Comparison of ENCODE assay signal across 18 cellular contexts in the genomic region with DNA sequence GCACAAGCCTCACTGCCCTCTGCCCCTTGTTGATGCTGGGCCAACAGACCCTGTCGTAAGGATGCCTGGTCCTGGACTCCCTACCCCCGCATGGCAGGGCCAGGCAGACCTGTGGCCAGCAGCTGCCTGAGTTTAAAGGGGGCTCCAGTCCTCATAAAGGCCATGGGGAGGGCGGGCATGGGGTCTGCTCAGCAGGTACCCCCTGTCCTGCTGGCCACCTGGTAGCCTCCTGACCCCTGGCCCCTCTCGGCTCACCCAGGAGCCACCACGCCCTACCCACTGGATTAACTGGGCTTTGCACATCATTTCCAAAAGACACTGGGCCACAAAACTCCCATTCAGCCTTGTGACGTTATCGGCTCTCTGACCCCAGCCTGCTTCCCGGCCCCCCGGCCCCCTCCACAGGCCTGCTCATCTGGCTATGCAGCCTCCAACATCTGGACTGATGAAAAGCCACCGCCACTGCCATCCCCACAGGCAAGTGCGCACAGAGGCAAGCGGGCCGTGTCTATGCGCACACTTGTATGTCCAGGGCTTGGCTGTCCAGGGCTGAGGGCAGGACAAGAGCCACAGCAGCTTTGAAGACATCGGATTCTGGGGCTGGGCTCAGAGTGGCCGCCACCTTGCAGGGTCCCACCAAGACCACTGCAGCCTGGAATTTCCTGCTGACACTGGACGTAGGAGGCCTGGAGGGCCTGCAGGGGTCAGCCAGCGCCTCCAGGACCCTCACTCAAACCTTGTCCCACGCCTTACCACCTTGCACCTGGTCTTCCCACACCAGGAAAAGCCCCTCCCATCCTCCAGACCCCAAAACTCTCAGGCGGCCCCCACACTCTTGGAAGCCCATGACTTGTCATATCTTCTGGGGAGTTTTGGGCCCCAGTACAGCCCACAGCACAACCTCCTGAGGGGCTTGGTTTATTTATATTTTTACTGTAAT. TPM values are rescaled to one million over a fixed set of nuclear protein-coding genes. Genes with fewer than 3 reads are reported as not detected.
DNase-seq lines count a peak whose midpoint lies in the region; ATAC-seq and TF ChIP-seq lines count a peak whose summit lies in the region.
"Had no signal": no experiment of that assay in that cellular context is flagged by ENCODE, and none has a peak within 500 bp of the region (broad histone marks: within the 10 kb centered on the region; RNA-seq: fewer than 3 reads in every experiment).

No MANE protein-coding gene starts in this region.

- no peak overlapping the region for H3K27ac ChIP-seq in RWPE2 (ENCODE audit: poor library complexity, severe bottlenecking)
- no peak overlapping the region for H3K27ac ChIP-seq in suprapubic skin
- H3K27ac ChIP-seq: adrenal gland, body of pancreas, parathyroid adenoma had no signal

- H3K9me3 ChIP-seq in RWPE2 (ENCODE audit: severe bottlenecking) (no peaks in the 10 kb centered on the region), suprapubic skin (no peaks in the 10 kb centered on the region)
- H3K9me3 ChIP-seq: adrenal gland, body of pancreas had no signal

- no peak for TF ChIP-seq CTCF in RWPE2 (IDR thresholded peaks at IDR 0.05; ENCODE audit: poor library complexity, severe bottlenecking)
- no peak for TF ChIP-seq CTCF in suprapubic skin (IDR thresholded peaks at IDR 0.05)

- no peak for ATAC-seq in activated T-cell treated with anti-CD3 and anti-CD28 coated beads, Interleukin-2, amount 50 U/mL, for 4 hours
- ATAC-seq in RWPE2 (ENCODE audit: low read depth): no peak
- ATAC-seq: body of pancreas had no signal

- peaks cover 9% of the 10 kb centered on the region for H3K4me1 Mint-ChIP-seq in activated T-cell treated with anti-CD3 and anti-CD28 coated beads, Interleukin-2, amount 50 U/mL, for 4 hours (ENCODE audit: low read depth)
- H3K4me1 Mint-ChIP-seq: neural crest cell had no signal

- H3K27me3 ChIP-seq in RWPE2 (ENCODE audit: insufficient read depth, poor library complexity, severe bottlenecking) (no peaks in the 10 kb centered on the region), suprapubic skin (peaks cover 23% of the 10 kb centered on the region)
- H3K27me3 ChIP-seq: body of pancreas had no signal

- TF ChIP-seq EP300 in suprapubic skin (IDR thresholded peaks at IDR 0.05): no peak

- DNase-seq in activated T-cell treated with anti-CD3 and anti-CD28 coated beads, Interleukin-2, amount 50 U/mL, for 48 hours: peak; percentile 14 to 16
- DNase-seq in activated T-cell treated with anti-CD3 and anti-CD28 coated beads, Interleukin-2, amount 50 U/mL, for 4 hours: no peak
- peak; percentile 42 for DNase-seq in RWPE2 (ENCODE audit: low spot score)
- peak; percentile 84 for DNase-seq in mesenteric fat pad (ENCODE audit: low spot score)
- DNase-seq in suprapubic skin (ENCODE audit: low spot score in 2 of 2): peak; percentile 55 to 75
- DNase-seq in stimulated activated naive CD4-positive, alpha-beta T cell treated with Interleukin-2 at 50 U/mL for 16 hours (lab: John Stamatoyannopoulos, UW): no peak
- no peak for DNase-seq in NCI-H2196 (lab: John Stamatoyannopoulos, UW; ENCODE audit: unreplicated experiment)
- no peak for DNase-seq in NCI-H1436 (lab: John Stamatoyannopoulos, UW)
- DNase-seq: activated CD4-positive, alpha-beta T cell treated with anti-CD3 and anti-CD28 coated beads for 4 hours; GF-D8; kidney glomerular epithelial cell; SIG-M5; stimulated activated CD4-positive, alpha-beta T cell treated with anti-CD3 and anti-CD28 coated beads, Interleukin-12 subunit alpha, Interleukin-12 subunit beta, amount 100 ng/mL, for 4 hours had no signal

- H3K27me3 Mint-ChIP-seq in activated T-cell treated with anti-CD3 and anti-CD28 coated beads, Interleukin-2, amount 50 U/mL, for 4 hours (ENCODE audit: low read depth): peaks cover 5% of the 10 kb centered on the region

- WGBS in suprapubic skin: 93% methylated on average over 16 of the region's 20 CpGs

- peaks cover 7% of the 10 kb centered on the region for H3K4me1 ChIP-seq in RWPE2 (ENCODE audit: insufficient read depth, poor library complexity, severe bottlenecking)
- H3K4me1 ChIP-seq in suprapubic skin: peaks cover 27% of the 10 kb centered on the region
- H3K4me1 ChIP-seq: adrenal gland, parathyroid adenoma had no signal

- H3K4me3 Mint-ChIP-seq in activated T-cell treated with anti-CD3 and anti-CD28 coated beads, Interleukin-2, amount 50 U/mL, for 4 hours: no peak overlapping the region
- H3K4me3 Mint-ChIP-seq: neural crest cell had no signal

- H3K9me3 Mint-ChIP-seq in activated T-cell treated with anti-CD3 and anti-CD28 coated beads, Interleukin-2, amount 50 U/mL, for 4 hours: no peaks in the 10 kb centered on the region
- H3K9me3 Mint-ChIP-seq: neural crest cell had no signal

- no peak for TF ChIP-seq POLR2A in suprapubic skin (IDR thresholded peaks at IDR 0.05)

- H3K36me3 ChIP-seq in RWPE2 (ENCODE audit: low read depth): no peaks in the 10 kb centered on the region
- H3K36me3 ChIP-seq in suprapubic skin: no peaks in the 10 kb centered on the region
- H3K36me3 ChIP-seq: adrenal gland had no signal

- H3K4me3 ChIP-seq in RWPE2 (ENCODE audit: severe bottlenecking) (no peak overlapping the region), suprapubic skin (no peak overlapping the region)
- H3K4me3 ChIP-seq: adrenal gland, body of pancreas, lung had no signal

- no peaks in the 10 kb centered on the region for H3K36me3 Mint-ChIP-seq in activated T-cell treated with anti-CD3 and anti-CD28 coated beads, Interleukin-2, amount 50 U/mL, for 4 hours (ENCODE audit: insufficient read depth)

RNA-seq across cellular contexts. Expression of a gene that starts 48.7 kb away (rescaled TPM):
- total RNA-seq in activated T-cell treated with anti-CD3 and anti-CD28 coated beads, Interleukin-2, amount 50 U/mL, for 4 hours: 10 to 100 TPM in 1 of 3 donors, 1 to 10 TPM in 2; 4.6 to 12.5 (median 5.7) TPM
- 148 TPM for total RNA-seq in mesenteric fat pad
- 1 to 10 TPM; 3.2 to 9.7 (median 5.6) TPM for total RNA-seq in suprapubic skin

Comparison
In these comparisons a context has a peak if more than half of its experiments do, and no peak if none do; other contexts are left out.
1. DNase-seq: peak in activated T-cell treated with anti-CD3 and anti-CD28 coated beads, Interleukin-2, amount 50 U/mL, for 48 hours (2 of 2), RWPE2 (single experiment), mesenteric fat pad (single experiment) and suprapubic skin (2 of 2); none in activated T-cell treated with anti-CD3 and anti-CD28 coated beads, Interleukin-2, amount 50 U/mL, for 4 hours (single experiment), stimulated activated naive CD4-positive, alpha-beta T cell treated with Interleukin-2 at 50 U/mL for 16 hours (single experiment), NCI-H2196 (single experiment) and NCI-H1436 (single experiment).
2. RNA of a gene that starts 48.7 kb away (total RNA-seq): 148 TPM in mesenteric fat pad (single experiment); 3.2 to 9.7 TPM in suprapubic skin and 4.6 to 12.5 TPM in activated T-cell treated with anti-CD3 and anti-CD28 coated beads, Interleukin-2, amount 50 U/mL, for 4 hours; every median in the first group is over 10 times any median in the second.